Comparison of ENCODE assay signal across 8 cellular contexts in the genomic region with DNA sequence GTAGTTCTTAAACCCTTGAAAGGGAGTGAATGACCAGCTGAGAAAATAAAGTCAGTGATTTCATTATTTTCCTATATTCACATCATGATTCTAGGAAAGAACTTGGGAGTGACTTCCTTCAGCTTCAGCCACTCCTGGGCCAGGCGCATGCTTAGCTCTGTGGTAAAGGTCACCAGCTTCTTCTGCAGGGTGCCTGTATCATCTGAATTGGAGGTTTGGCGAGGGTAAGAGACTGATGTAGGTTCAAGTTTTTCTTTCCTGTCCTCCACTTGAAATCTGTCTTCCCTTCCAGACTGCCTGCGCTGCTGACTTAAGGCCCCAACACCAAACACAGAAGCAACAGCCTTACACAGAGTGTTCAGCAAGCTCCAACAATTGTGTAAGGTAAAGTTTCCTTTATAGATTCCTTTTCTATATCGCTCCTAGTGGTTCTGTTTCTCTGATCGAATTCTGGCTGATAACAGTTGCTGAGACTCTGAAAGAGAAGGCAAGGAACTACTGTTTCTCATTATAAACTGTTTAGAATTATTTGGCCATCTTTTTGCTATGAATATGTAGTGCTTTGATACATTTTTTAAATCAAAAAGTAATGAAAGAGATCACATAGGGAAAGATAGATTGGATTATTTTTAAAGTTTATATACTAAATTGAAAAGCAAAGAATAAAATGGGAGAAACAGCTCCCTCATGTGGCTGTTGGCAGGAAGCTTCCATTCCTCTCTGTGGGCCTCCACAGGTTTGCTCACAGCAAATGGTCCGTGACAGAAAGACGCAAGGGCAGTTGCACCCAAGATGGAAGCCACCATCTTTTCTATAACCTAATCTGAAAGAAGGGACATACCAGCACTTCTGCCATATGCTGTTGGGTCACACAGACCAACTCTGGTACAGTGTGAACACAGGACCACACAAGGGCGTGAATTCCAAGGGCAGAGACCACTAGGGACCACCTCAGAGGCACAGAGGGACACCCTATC. TPM values are rescaled to one million over a fixed set of nuclear protein-coding genes. Genes with fewer than 3 reads are reported as not detected.
DNase-seq lines count a peak whose midpoint lies in the region; ATAC-seq and TF ChIP-seq lines count a peak whose summit lies in the region.

No MANE protein-coding gene starts in this region.

- no peaks in the 10 kb centered on the region for H3K9me3 ChIP-seq in spleen

- H3K36me3 ChIP-seq in spleen = peaks cover 0 to 60% (median 23%) of the 10 kb centered on the region in 6 donors

- no peak overlapping the region for H3K27ac ChIP-seq in spleen

- no peaks in the 10 kb centered on the region for H3K9me3 Mint-ChIP-seq in activated CD8-positive, alpha-beta T cell treated with anti-CD3 and anti-CD28 coated beads for 36 hours

- 71 to 78% (median 74%) methylated on average over 8 of the region's 8 CpGs for WGBS in spleen, 5 donors

- no peak overlapping the region for H3K4me3 Mint-ChIP-seq in activated CD8-positive, alpha-beta T cell treated with anti-CD3 and anti-CD28 coated beads for 36 hours

- CTCF ChIA-PET in activated CD8-positive, alpha-beta T cell treated with anti-CD3 and anti-CD28 coated beads for 36 hours (lab: Charles Lee) = interaction anchor here (0.7 to 2.3 kb wide), 19 partner anchors 9 to 631 kb away, joined by 3 to 22 read pairs (median 4); a partner anchor contains a TSS

- DNase-seq in AG08395 (ENCODE audit: low spot score) (peak; percentile 52), NCI-H2107 (lab: John Stamatoyannopoulos, UW) (peak; percentile 31), germinal center (ENCODE audit: low spot score) (peak; percentile 50), spleen (no peak), cerebellar nuclear complex (lab: John Stamatoyannopoulos, UW) (no peak)
- peak; percentile 41 for DNase-seq in activated CD8-positive, alpha-beta T cell treated with anti-CD3 and anti-CD28 coated beads for 36 hours

- H3K4me1 ChIP-seq in spleen = no peaks in the 10 kb centered on the region

- no peaks in the 10 kb centered on the region for H3K27me3 ChIP-seq in spleen (replicated peaks in 1 of 7)

- POLR2A ChIA-PET in activated CD8-positive, alpha-beta T cell treated with anti-CD3 and anti-CD28 coated beads for 36 hours (lab: Charles Lee) = interaction anchor here (0.6 to 1.8 kb wide), 2 partner anchors 14 to 263 kb away, joined by 3 to 9 read pairs; a partner anchor contains a TSS

- peak; percentile 81 for TF ChIP-seq CTCF in GM12872 (IDR thresholded peaks at IDR 0.05; ENCODE audit: insufficient read depth, low read depth, low read length)
- TF ChIP-seq CTCF in activated CD8-positive, alpha-beta T cell treated with anti-CD3 and anti-CD28 coated beads for 36 hours (IDR thresholded peaks at IDR 0.05) = peak; percentile 83
- TF ChIP-seq CTCF in spleen (IDR thresholded peaks at IDR 0.05 in 8 of 11, conservative IDR thresholded peaks at IDR 0.05 in 3 of 11) = peak in 10 of 11 experiments; percentile 16 to 73 (median 55)

- no peak for TF ChIP-seq POLR2A in spleen (IDR thresholded peaks at IDR 0.05)

- H3K4me3 ChIP-seq in spleen = no peak overlapping the region

- intact Hi-C loops in activated CD8-positive, alpha-beta T cell treated with anti-CD3 and anti-CD28 coated beads for 36 hours (cut with micrococcal nuclease) = loop anchor here (5.0 kb wide), 1 partner anchor 39 kb away; no protein-coding TSS in a partner anchor
- intact Hi-C loops in spleen (cut with DNase I; ENCODE audit: low total_unique reads) = no loop called here

- H3K4me1 Mint-ChIP-seq in activated CD8-positive, alpha-beta T cell treated with anti-CD3 and anti-CD28 coated beads for 36 hours (ENCODE audit: low read depth) = no peaks in the 10 kb centered on the region

- no peaks in the 10 kb centered on the region for H3K27me3 Mint-ChIP-seq in activated CD8-positive, alpha-beta T cell treated with anti-CD3 and anti-CD28 coated beads for 36 hours

- peaks cover 6% of the 10 kb centered on the region for H3K36me3 Mint-ChIP-seq in activated CD8-positive, alpha-beta T cell treated with anti-CD3 and anti-CD28 coated beads for 36 hours (ENCODE audit: low read depth)

- H3K27ac Mint-ChIP-seq in activated CD8-positive, alpha-beta T cell treated with anti-CD3 and anti-CD28 coated beads for 36 hours = no peak overlapping the region

- ATAC-seq in HG02884 (IDR thresholded peaks at IDR 0.05; ENCODE audit: unreplicated experiment) = peak; percentile 65
- peak; percentile 80 for ATAC-seq in activated CD8-positive, alpha-beta T cell treated with anti-CD3 and anti-CD28 coated beads for 36 hours

RNA-seq across cellular contexts. Expression of a gene that starts 14.0 kb away (rescaled TPM):
- 10 to 100 TPM; 19.7 to 19.8 TPM for total RNA-seq in activated CD8-positive, alpha-beta T cell treated with anti-CD3 and anti-CD28 coated beads for 36 hours
- total RNA-seq in spleen = 10 to 100 TPM; 23.3 to 56.9 (median 43.4) TPM
- polyA plus RNA-seq in spleen = 10 to 100 TPM; 14.2 to 18.1 (median 17.5) TPM

RNA-seq across cellular contexts. Expression of a gene that starts 16.4 kb away (rescaled TPM):
- not detected for total RNA-seq in activated CD8-positive, alpha-beta T cell treated with anti-CD3 and anti-CD28 coated beads for 36 hours
- not detected for total RNA-seq in spleen
- not detected for polyA plus RNA-seq in spleen

Comparison
In these comparisons a context has a peak if more than half of its experiments do, and no peak if none do; other contexts are left out.
1. DNase-seq: peak in AG08395 (single experiment), NCI-H2107 (single experiment), activated CD8-positive, alpha-beta T cell treated with anti-CD3 and anti-CD28 coated beads for 36 hours (single experiment) and germinal center (single experiment); none in spleen (single experiment) and cerebellar nuclear complex (0 of 2).
2. Peak in every context shown above with its lines, with median percentiles within 50 percentile points of each other: CTCF ChIP-seq.